Comparison of ENCODE assay signal across 20 cellular contexts in genomic region chr16:23594186-23594585, GRCh38. TPM values are rescaled to one million over a fixed set of nuclear protein-coding genes. Genes with fewer than 3 reads are reported as not detected.
A peak's percentile ranks its signal among the peaks of the same experiment; 100 is the strongest.
DNase-seq lines count a peak whose midpoint lies in the region; ATAC-seq and TF ChIP-seq lines count a peak whose summit lies in the region.
"Had no signal": no experiment of that assay in that cellular context is flagged by ENCODE, and none has a peak within 500 bp of the region (broad histone marks: within the 10 kb centered on the region; RNA-seq: fewer than 3 reads in every experiment).

No MANE protein-coding gene starts in this region.

- no peak for ATAC-seq in activated T-helper 17 cell treated with anti-CD3 and anti-CD28 coated beads, Interleukin-2, amount 50 U/mL, for 72 hours (replicated peaks)
- ATAC-seq: activated CD4-positive, CD25-positive, alpha-beta regulatory T cell treated with anti-CD3 and anti-CD28 coated beads, Interleukin-2, amount 50 U/mL, for 24 hours; pancreas; upper lobe of right lung had no signal

- H3K9me3 ChIP-seq in BLaER1 treated with 17β-estradiol and CSF1 and Interleukin-3, amounts not matched to agents 10 nM and 100 nM (replicated peaks in 1 of 11): no peaks in the 10 kb centered on the region
- H3K9me3 ChIP-seq in DOHH2 (ENCODE audit: control insufficient read depth, insufficient read depth, low read length) (no peaks in the 10 kb centered on the region), hepatocyte (ENCODE audit: low read depth) (no peaks in the 10 kb centered on the region)
- H3K9me3 ChIP-seq: Caco-2, MG63, pancreas, upper lobe of right lung had no signal

- H3K27me3 Mint-ChIP-seq in activated T-helper 17 cell treated with anti-CD3 and anti-CD28 coated beads, Interleukin-2, amount 50 U/mL, for 72 hours: no peaks in the 10 kb centered on the region

- peaks cover 43 to 57% (median 53%) of the 10 kb centered on the region in 11 experiments for H3K36me3 ChIP-seq in BLaER1 treated with 17β-estradiol and CSF1 and Interleukin-3, amounts not matched to agents 10 nM and 100 nM
- H3K36me3 ChIP-seq in DOHH2 (ENCODE audit: control insufficient read depth, low read length): peaks cover 60% of the 10 kb centered on the region
- H3K36me3 ChIP-seq in hepatocyte (replicated peaks; ENCODE audit: insufficient read depth, low read depth): no peaks in the 10 kb centered on the region

- WGBS in hepatocyte (ENCODE audit: low lambda C conversion rate, missing lambda C conversion rate): 97% methylated on average over 12 of the region's 12 CpGs
- WGBS in lower leg skin, 2 donors: 95 to 97% methylated on average over 12 of the region's 12 CpGs

- H2AFZ ChIP-seq in hepatocyte: no peak overlapping the region

- H3K27me3 ChIP-seq in BLaER1 treated with 17β-estradiol and CSF1 and Interleukin-3, amounts not matched to agents 10 nM and 100 nM: no peaks in the 10 kb centered on the region
- H3K27me3 ChIP-seq in DOHH2 (ENCODE audit: control insufficient read depth, low read length): no peaks in the 10 kb centered on the region
- no peaks in the 10 kb centered on the region for H3K27me3 ChIP-seq in hepatocyte
- H3K27me3 ChIP-seq: MG63, pancreas, upper lobe of right lung had no signal

- H3K36me3 Mint-ChIP-seq in activated T-helper 17 cell treated with anti-CD3 and anti-CD28 coated beads, Interleukin-2, amount 50 U/mL, for 72 hours (ENCODE audit: low read depth): peaks cover 54% of the 10 kb centered on the region

- H3K27ac ChIP-seq in BLaER1 treated with 17β-estradiol and CSF1 and Interleukin-3, amounts not matched to agents 10 nM and 100 nM: no peak overlapping the region
- H3K27ac ChIP-seq in DOHH2 (ENCODE audit: low read depth, low read length) (no peak overlapping the region), hepatocyte (no peak overlapping the region), RWPE1 (no peak overlapping the region), coronary artery (no peak overlapping the region)
- H3K27ac ChIP-seq: pancreas, upper lobe of right lung had no signal

- H3K9ac ChIP-seq in BLaER1 treated with 17β-estradiol and CSF1 and Interleukin-3, amounts not matched to agents 10 nM and 100 nM: peak overlapping the region in 6 of 11 experiments; percentile 92 to 97 (median 94); a peak in 5 of 22 replicates

- DNase-seq in hepatocyte (ENCODE audit: low spot score) (no peak), RWPE1 (ENCODE audit: low spot score) (no peak), coronary artery (ENCODE audit: low spot score) (no peak), lower leg skin (ENCODE audit: low spot score in 2 of 2) (no peak)
- DNase-seq: activated CD8-positive, alpha-beta memory T cell treated with anti-CD3 and anti-CD28 coated beads, Interleukin-2, amount 50 U/mL, for 4 hours; Caco-2; glutamatergic neuron; immature natural killer cell; mammary epithelial cell; MG63; NCI-H1436 treated with DMSO at 0.1 percent for 48 hours; NCI-H2171 treated with DMSO at 0.1 percent for 48 hours; OCI-M1; pancreas; T-helper 9 cell; upper lobe of right lung had no signal

- peak overlapping the region; percentile 85 to 98 (median 94) for H3K4me2 ChIP-seq in BLaER1 treated with 17β-estradiol and CSF1 and Interleukin-3, amounts not matched to agents 10 nM and 100 nM
- H3K4me2 ChIP-seq in DOHH2 (ENCODE audit: low read length) (peak overlapping the region; percentile 74), hepatocyte (peak overlapping the region; percentile 99)

- peaks cover 11 to 23% (median 20%) of the 10 kb centered on the region in 10 experiments for H3K4me1 ChIP-seq in BLaER1 treated with 17β-estradiol and CSF1 and Interleukin-3, amounts not matched to agents 10 nM and 100 nM
- peaks cover 25% of the 10 kb centered on the region for H3K4me1 ChIP-seq in DOHH2 (ENCODE audit: control insufficient read depth, low read length)
- H3K4me1 ChIP-seq in hepatocyte (ENCODE audit: insufficient read depth): peaks cover 10% of the 10 kb centered on the region
- H3K4me1 ChIP-seq: Caco-2 had no signal

- peaks cover 9% of the 10 kb centered on the region for H3F3A ChIP-seq in DOHH2 (ENCODE audit: control insufficient read depth, insufficient read depth)

- H3K9me2 ChIP-seq in DOHH2 (replicated peaks; ENCODE audit: control insufficient read depth, low read length): no peaks in the 10 kb centered on the region
- no peaks in the 10 kb centered on the region for H3K9me2 ChIP-seq in hepatocyte (replicated peaks; ENCODE audit: insufficient read depth)

- no peak for TF ChIP-seq POLR2A in lower leg skin (IDR thresholded peaks at IDR 0.05)

- CTCF ChIA-PET in RWPE1 (lab: Yijun Ruan, JAX): no interaction called here

- H3K79me2 ChIP-seq in DOHH2 (ENCODE audit: control insufficient read depth, low read length) (peaks cover 68% of the 10 kb centered on the region), hepatocyte (peaks cover 69% of the 10 kb centered on the region)

- H3K4me1 Mint-ChIP-seq in activated T-helper 17 cell treated with anti-CD3 and anti-CD28 coated beads, Interleukin-2, amount 50 U/mL, for 72 hours: peaks cover 18% of the 10 kb centered on the region

- no peak overlapping the region for H3K27ac Mint-ChIP-seq in activated T-helper 17 cell treated with anti-CD3 and anti-CD28 coated beads, Interleukin-2, amount 50 U/mL, for 72 hours

- TF ChIP-seq CTCF in DOHH2 (IDR thresholded peaks at IDR 0.05; ENCODE audit: low read depth, low read length, poor library complexity, severe bottlenecking) (no peak), hepatocyte (IDR thresholded peaks at IDR 0.05; ENCODE audit: poor library complexity) (no peak), RWPE1 (conservative IDR thresholded peaks at IDR 0.05; ENCODE audit: low read depth) (no peak), coronary artery (IDR thresholded peaks at IDR 0.05) (no peak), lower leg skin (IDR thresholded peaks at IDR 0.05) (no peak)

- no peaks in the 10 kb centered on the region for H3K9me3 Mint-ChIP-seq in activated T-helper 17 cell treated with anti-CD3 and anti-CD28 coated beads, Interleukin-2, amount 50 U/mL, for 72 hours
- H3K9me3 Mint-ChIP-seq: immature natural killer cell had no signal

- H3K4me3 ChIP-seq in BLaER1 treated with 17β-estradiol and CSF1 and Interleukin-3, amounts not matched to agents 10 nM and 100 nM: peak overlapping the region in 2 of 10 experiments; percentile 2 to 96; a peak in 4 of 20 replicates
- no peak overlapping the region for H3K4me3 ChIP-seq in DOHH2 (ENCODE audit: low read length)
- no peak overlapping the region for H3K4me3 ChIP-seq in hepatocyte
- no peak overlapping the region for H3K4me3 ChIP-seq in coronary artery
- no peak overlapping the region for H3K4me3 ChIP-seq in lower leg skin (ENCODE audit: low read depth, poor library complexity, severe bottlenecking)
- H3K4me3 ChIP-seq: upper lobe of right lung had no signal

- POLR2A ChIA-PET in RWPE1 (lab: Yijun Ruan, JAX; ENCODE audit: low non-redundant PET): no interaction called here

- H3K4me3 Mint-ChIP-seq in activated T-helper 17 cell treated with anti-CD3 and anti-CD28 coated beads, Interleukin-2, amount 50 U/mL, for 72 hours: peak overlapping the region; percentile 85

- intact Hi-C loops in lower leg skin (cut with DNase I; ENCODE audit: low total_unique reads): no loop called here

- H4K20me1 ChIP-seq in BLaER1 treated with 17β-estradiol and CSF1 and Interleukin-3, amounts not matched to agents 10 nM and 100 nM: peaks cover 43 to 68% (median 62%) of the 10 kb centered on the region in 11 experiments; a peak in 21 of 22 replicates
- H4K20me1 ChIP-seq in DOHH2 (ENCODE audit: control insufficient read depth, insufficient read depth, low read depth, low read length) (peaks cover 18% of the 10 kb centered on the region; the same call in 1 of the 2 replicates), hepatocyte (ENCODE audit: insufficient read depth, poor library complexity, severe bottlenecking) (peaks cover 14% of the 10 kb centered on the region)

RNA-seq across cellular contexts. Expression of gene NDUFAB1, which starts 1.9 kb away (rescaled TPM):
- 100 to 1,000 TPM in 1 of 2 donors, 10 to 100 TPM in 1; 76.9 to 152 TPM for total RNA-seq in activated T-helper 17 cell treated with anti-CD3 and anti-CD28 coated beads, Interleukin-2, amount 50 U/mL, for 72 hours
- 119 and 135 TPM in 2 replicates for total RNA-seq in hepatocyte
- polyA plus RNA-seq in hepatocyte: 218 and 243 TPM in 2 replicates
- total RNA-seq in lower leg skin: 10 to 100 TPM; 47.8 to 77.8 (median 56.7) TPM

RNA-seq across cellular contexts. Expression of gene UBFD1, which starts 36.7 kb away (rescaled TPM):
- total RNA-seq in activated T-helper 17 cell treated with anti-CD3 and anti-CD28 coated beads, Interleukin-2, amount 50 U/mL, for 72 hours: 10 to 100 TPM; 42.1 to 58.2 TPM
- 107 TPM in 2 replicates for total RNA-seq in hepatocyte
- 44.5 and 48.6 TPM in 2 replicates for polyA plus RNA-seq in hepatocyte
- total RNA-seq in lower leg skin: 10 to 100 TPM; 32.5 to 61.3 (median 42.7) TPM

RNA-seq across cellular contexts. Expression of gene EARS2, which starts 37.0 kb away (rescaled TPM):
- total RNA-seq in activated T-helper 17 cell treated with anti-CD3 and anti-CD28 coated beads, Interleukin-2, amount 50 U/mL, for 72 hours: 10 to 100 TPM; 23.1 to 25.3 TPM
- total RNA-seq in hepatocyte: 19.0 and 26.5 TPM in 2 replicates
- 23.1 and 25.2 TPM in 2 replicates for polyA plus RNA-seq in hepatocyte
- total RNA-seq in lower leg skin: 10 to 100 TPM; 16.8 to 27.1 (median 20.7) TPM

RNA-seq across cellular contexts. Expression of gene PALB2, which starts 46.9 kb away (rescaled TPM):
- total RNA-seq in activated T-helper 17 cell treated with anti-CD3 and anti-CD28 coated beads, Interleukin-2, amount 50 U/mL, for 72 hours: 10 to 100 TPM; 17.6 to 20.5 TPM
- total RNA-seq in hepatocyte (4.3 and 6.6 TPM in 2 replicates), lower leg skin (10 to 100 TPM; 10.9 to 16.3 (median 13.0) TPM)
- polyA plus RNA-seq in hepatocyte: 2.6 and 4.5 TPM in 2 replicates

RNA-seq across cellular contexts. Expression of gene DCTN5, which starts 47.1 kb away (rescaled TPM):
- 10 to 100 TPM; 60.6 to 98.6 TPM for total RNA-seq in activated T-helper 17 cell treated with anti-CD3 and anti-CD28 coated beads, Interleukin-2, amount 50 U/mL, for 72 hours
- 24.0 and 31.7 TPM in 2 replicates for total RNA-seq in hepatocyte
- polyA plus RNA-seq in hepatocyte: 9.8 and 23.3 TPM in 2 replicates
- 10 to 100 TPM; 37.4 to 54.0 (median 46.7) TPM for total RNA-seq in lower leg skin
